In the genomic region with DNA sequence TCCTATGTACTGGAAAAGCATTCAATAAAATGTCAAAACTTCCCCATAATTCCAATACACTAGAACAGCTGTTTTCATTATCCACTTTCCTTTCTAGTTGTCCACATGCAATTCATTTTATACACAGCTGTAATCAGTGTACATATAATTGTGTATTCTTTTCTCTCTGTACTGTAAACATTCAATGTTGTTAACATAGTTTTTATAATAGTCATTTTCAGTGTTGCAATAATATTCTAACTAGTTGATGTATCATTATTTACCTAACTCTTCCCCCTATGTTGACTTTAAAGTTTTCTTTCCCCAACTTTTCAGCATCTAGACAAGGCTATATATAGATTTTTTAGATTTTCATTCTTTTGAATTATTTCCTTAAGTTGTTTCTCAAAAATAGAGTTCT, we compare ENCODE assay signal across 22 cellular contexts. TPM values are rescaled to one million over a fixed set of nuclear protein-coding genes. Genes with fewer than 3 reads are reported as not detected.
DNase-seq lines count a peak whose midpoint lies in the region; ATAC-seq and TF ChIP-seq lines count a peak whose summit lies in the region.
"Had no signal": no experiment of that assay in that cellular context is flagged by ENCODE, and none has a peak within 500 bp of the region (broad histone marks: within the 10 kb centered on the region; RNA-seq: fewer than 3 reads in every experiment).

No MANE protein-coding gene starts in this region.

- no peak overlapping the region for H3K9ac ChIP-seq in PC-3 (ENCODE audit: low read length)
- no peak overlapping the region for H3K9ac ChIP-seq in fibroblast of lung (ENCODE audit: insufficient read depth, low read length)
- no peak overlapping the region for H3K9ac ChIP-seq in endodermal cell (ENCODE audit: extremely low read depth, low read length, poor library complexity, severe bottlenecking)

- intact Hi-C loops in PC-3 (cut with micrococcal nuclease) (loop anchor here (1.0 kb wide), 1 partner anchor 43 kb away; no protein-coding TSS in a partner anchor), mucosa of descending colon (cut with DNase I, micrococcal nuclease) (no loop called here), thyroid gland (cut with DNase I) (no loop called here)

- H2AFZ ChIP-seq in PC-3 (ENCODE audit: low read length) (no peak overlapping the region), fibroblast of lung (ENCODE audit: low read length) (no peak overlapping the region)

- peaks cover 27% of the 10 kb centered on the region for H3K4me1 ChIP-seq in PC-3 (ENCODE audit: insufficient read depth, low read length)
- H3K4me1 ChIP-seq in fibroblast of lung (ENCODE audit: control insufficient read depth, extremely low read depth, insufficient read depth, low read length) = peaks cover 7% of the 10 kb centered on the region
- H3K4me1 ChIP-seq in mucosa of descending colon (ENCODE audit: low read depth) = no peaks in the 10 kb centered on the region
- H3K4me1 ChIP-seq in endodermal cell (ENCODE audit: control insufficient read depth, insufficient read depth, low read length) = no peaks in the 10 kb centered on the region
- no peaks in the 10 kb centered on the region for H3K4me1 ChIP-seq in thyroid gland
- H3K4me1 ChIP-seq: adrenal gland had no signal

- peak overlapping the region; percentile 60 for H3K4me2 ChIP-seq in PC-3 (ENCODE audit: low read length)
- H3K4me2 ChIP-seq in fibroblast of lung (ENCODE audit: extremely low read depth, insufficient read depth, low read length) = peak overlapping the region; percentile 69

- no peaks in the 10 kb centered on the region for H3K4me1 Mint-ChIP-seq in endodermal cell

- POLR2A ChIA-PET in PC-3 (lab: Charles Lee; ENCODE audit: unreplicated experiment) = no interaction called here

- TF ChIP-seq CTCF in PC-3 (conservative IDR thresholded peaks at IDR 0.05; ENCODE audit: low read depth, low read length) = no peak
- TF ChIP-seq CTCF in fibroblast of lung (conservative IDR thresholded peaks at IDR 0.05 in 1 of 2, IDR thresholded peaks at IDR 0.05 in 1 of 2; ENCODE audit: low read depth in 1 of 2, low read length in 2 of 2) = no peak
- no peak for TF ChIP-seq CTCF in mucosa of descending colon (IDR thresholded peaks at IDR 0.05)
- no peak for TF ChIP-seq CTCF in endodermal cell (conservative IDR thresholded peaks at IDR 0.05)
- no peak for TF ChIP-seq CTCF in thyroid gland (IDR thresholded peaks at IDR 0.05)

- no peaks in the 10 kb centered on the region for H3K27me3 Mint-ChIP-seq in endodermal cell (ENCODE audit: insufficient read depth)
- H3K27me3 Mint-ChIP-seq: activated CD4-positive, alpha-beta T cell treated with anti-CD3 and anti-CD28 coated beads for 36 hours; naive B cell had no signal

- ATAC-seq in PC-3 = peak; percentile 89
- ATAC-seq in mucosa of descending colon = peak; percentile 45
- ATAC-seq: activated CD4-positive, alpha-beta T cell treated with anti-CD3 and anti-CD28 coated beads for 36 hours; heart left ventricle; stimulated activated naive CD8-positive, alpha-beta T cell treated with anti-CD3 and anti-CD28 coated beads, Interleukin-15, Interleukin-2, amounts not matched to agents 100 U/mL and 50 U/mL, for 24 hours had no signal

- H3K9me3 Mint-ChIP-seq in endodermal cell = no peaks in the 10 kb centered on the region

- DNase-seq in EH (ENCODE audit: low read depth) (peak; percentile 63), PC-3 (peak; percentile 81), fibroblast of lung (ENCODE audit: low read depth in 2 of 2) (peak in 1 of 2 donors; percentile 80), mucosa of descending colon (no peak), endodermal cell (no peak), thyroid gland (no peak), HK-2 (ENCODE audit: unreplicated experiment) (no peak)
- no peak for DNase-seq in stimulated activated CD4-positive, alpha-beta T cell treated with anti-CD3 and anti-CD28 coated beads, Interleukin-12 subunit alpha, Interleukin-12 subunit beta, amount 100 ng/mL, for 4 hours
- DNase-seq: activated CD4-positive, alpha-beta T cell treated with anti-CD3 and anti-CD28 coated beads for 36 hours; activated naive CD4-positive, alpha-beta T cell; activated T-cell treated with anti-CD3 and anti-CD28 coated beads, Interleukin-2, amount 50 U/mL, for 48 hours; adrenal gland; effector memory CD4-positive, alpha-beta T cell; heart left ventricle; Karpas-422; mesendoderm; naive B cell; NCI-H1048; NCI-H187 treated with DMSO at 0.1 percent for 48 hours; NCI-H69; nucleus accumbens; stimulated activated naive CD8-positive, alpha-beta T cell treated with anti-CD3 and anti-CD28 coated beads, Interleukin-15, Interleukin-2, amounts not matched to agents 100 U/mL and 50 U/mL, for 24 hours had no signal

- H4K20me1 ChIP-seq in PC-3 (ENCODE audit: low read length) (no peaks in the 10 kb centered on the region), fibroblast of lung (ENCODE audit: control insufficient read depth, extremely low read depth, insufficient read depth, low read length) (no peaks in the 10 kb centered on the region)

- no peak overlapping the region for H3K4me3 Mint-ChIP-seq in endodermal cell
- H3K4me3 Mint-ChIP-seq: activated CD4-positive, alpha-beta T cell treated with anti-CD3 and anti-CD28 coated beads for 36 hours had no signal

- no peaks in the 10 kb centered on the region for H3F3A ChIP-seq in PC-3 (ENCODE audit: low read length, unreplicated experiment)

- H3K36me3 Mint-ChIP-seq in endodermal cell (ENCODE audit: low read depth) = no peaks in the 10 kb centered on the region

- H3K27ac Mint-ChIP-seq in endodermal cell = no peak overlapping the region
- H3K27ac Mint-ChIP-seq: activated CD4-positive, alpha-beta T cell treated with anti-CD3 and anti-CD28 coated beads for 36 hours had no signal

- CTCF ChIA-PET in PC-3 (lab: Charles Lee) = no interaction called here

- BruUV-seq in PC-3 (replicated peaks; lab: Mats Ljungman, UMichigan) = no TSS peak

- H3K9me3 ChIP-seq in PC-3 (ENCODE audit: low read length) = no peaks in the 10 kb centered on the region
- H3K9me3 ChIP-seq in fibroblast of lung (ENCODE audit: control insufficient read depth, insufficient read depth, low read depth, low read length) = no peaks in the 10 kb centered on the region
- H3K9me3 ChIP-seq in mucosa of descending colon = no peaks in the 10 kb centered on the region
- peaks cover 6% of the 10 kb centered on the region for H3K9me3 ChIP-seq in endodermal cell (ENCODE audit: control insufficient read depth, low read length)
- H3K9me3 ChIP-seq in thyroid gland = no peaks in the 10 kb centered on the region
- H3K9me3 ChIP-seq: adrenal gland, heart left ventricle had no signal

- H3K36me3 ChIP-seq in PC-3 (ENCODE audit: low read depth, low read length) (no peaks in the 10 kb centered on the region), fibroblast of lung (ENCODE audit: control insufficient read depth, insufficient read depth, low read length) (no peaks in the 10 kb centered on the region), mucosa of descending colon (ENCODE audit: low read depth) (no peaks in the 10 kb centered on the region), endodermal cell (ENCODE audit: control insufficient read depth, insufficient read depth, low read length) (no peaks in the 10 kb centered on the region), thyroid gland (no peaks in the 10 kb centered on the region)
- H3K36me3 ChIP-seq: adrenal gland, heart left ventricle had no signal

- H3K79me2 ChIP-seq in PC-3 (ENCODE audit: low read length) = no peaks in the 10 kb centered on the region
- no peaks in the 10 kb centered on the region for H3K79me2 ChIP-seq in fibroblast of lung (ENCODE audit: control insufficient read depth, insufficient read depth, low read length)

- H3K4me3 ChIP-seq in PC-3 (ENCODE audit: low read length) (no peak overlapping the region), fibroblast of lung (replicated peaks in 1 of 4; ENCODE audit: control extremely low read depth in 1 of 4, insufficient read depth in 1 of 4, low read depth in 3 of 4, low read length in 4 of 4) (peak overlapping the region in 2 of 4 experiments; percentile 12 to 13), mucosa of descending colon (no peak overlapping the region), endodermal cell (ENCODE audit: low read length) (no peak overlapping the region), thyroid gland (replicated peaks in 1 of 3) (no peak overlapping the region)
- H3K4me3 ChIP-seq: adrenal gland, heart left ventricle had no signal

- no peaks in the 10 kb centered on the region for H3K9me2 ChIP-seq in PC-3 (replicated peaks; ENCODE audit: low read length)

- TF ChIP-seq POLR2A in thyroid gland (IDR thresholded peaks at IDR 0.05) = no peak

- H3K27ac ChIP-seq in PC-3 (ENCODE audit: low read length) = peak overlapping the region; percentile 38
- H3K27ac ChIP-seq in fibroblast of lung (ENCODE audit: insufficient read depth, low read length) = peak overlapping the region; percentile 11
- H3K27ac ChIP-seq in endodermal cell (ENCODE audit: low read depth, low read length) = no peak overlapping the region
- H3K27ac ChIP-seq in thyroid gland = no peak overlapping the region
- H3K27ac ChIP-seq: adrenal gland, heart left ventricle had no signal

- H3K27me3 ChIP-seq in PC-3 (ENCODE audit: low read length) = no peaks in the 10 kb centered on the region
- H3K27me3 ChIP-seq in fibroblast of lung (ENCODE audit: control insufficient read depth, insufficient read depth, low read length) = no peaks in the 10 kb centered on the region
- H3K27me3 ChIP-seq in endodermal cell (ENCODE audit: control insufficient read depth, insufficient read depth, low read length, poor library complexity, severe bottlenecking) = no peaks in the 10 kb centered on the region
- H3K27me3 ChIP-seq in thyroid gland = no peaks in the 10 kb centered on the region
- H3K27me3 ChIP-seq: adrenal gland, heart left ventricle had no signal

RNA-seq across cellular contexts. Expression of gene DIPK1A, which starts 44.4 kb away (rescaled TPM):
- total RNA-seq in PC-3 (2014; rRNA removed) (1.0 and 2.1 TPM in 2 replicates), fibroblast of lung (8.2 and 19.7 TPM in 2 replicates), mucosa of descending colon (10 to 100 TPM in 2 of 3 donors, 1 to 10 TPM in 1; 7.6 to 20.4 (median 12.8) TPM), endodermal cell (1 to 10 TPM; 4.0 to 6.6 TPM), thyroid gland (10 to 100 TPM; 11.7 to 17.5 (median 15.1) TPM)
- polyA plus RNA-seq in fibroblast of lung = 39.1 and 85.7 TPM in 2 replicates
- 23.0 and 47.2 TPM in 2 replicates for polyA plus RNA-seq in fibroblast of lung (2012)
- polyA minus RNA-seq in fibroblast of lung (ENCODE audit: low replicate concordance) = 1.0 and 3.1 TPM in 2 replicates
- polyA plus RNA-seq in endodermal cell (2013, experiment 1 of 2) = 5.1 TPM
- polyA plus RNA-seq in endodermal cell (2013, experiment 2 of 2) = 4.2 TPM

Comparison
In these comparisons a context has a peak if more than half of its experiments do, and no peak if none do; other contexts are left out.
1. DNase-seq: peak in EH (single experiment) and PC-3 (single experiment); none in mucosa of descending colon (0 of 3), stimulated activated CD4-positive, alpha-beta T cell treated with anti-CD3 and anti-CD28 coated beads, Interleukin-12 subunit alpha, Interleukin-12 subunit beta, amount 100 ng/mL, for 4 hours (single experiment), endodermal cell (single experiment), thyroid gland (0 of 2) and HK-2 (single experiment).
2. H3K27ac ChIP-seq: peak in PC-3 (single experiment) and fibroblast of lung (single experiment); none in endodermal cell (single experiment) and thyroid gland (0 of 3).